10 cellular contexts compared by ENCODE assay signal in the genomic region with DNA sequence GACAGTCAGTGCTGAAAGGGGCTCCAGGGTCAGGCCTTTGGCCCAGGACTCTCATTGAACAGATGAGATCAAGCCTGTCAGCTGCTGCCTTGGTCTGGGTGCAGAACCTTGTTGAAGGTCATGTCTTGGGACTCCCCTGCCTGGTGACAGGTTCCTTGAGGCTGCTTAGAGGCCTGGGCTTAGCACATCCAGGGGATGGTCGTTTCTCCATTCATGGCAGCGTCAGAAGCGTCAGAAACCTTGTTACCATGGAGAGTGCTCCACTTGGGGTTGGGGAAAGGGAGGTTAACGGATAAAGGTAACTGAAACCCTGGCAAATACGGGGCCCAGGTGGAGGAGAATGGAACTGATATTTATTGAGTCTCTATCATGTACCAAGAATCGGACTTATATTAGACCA. TPM values are rescaled to one million over a fixed set of nuclear protein-coding genes. Genes with fewer than 3 reads are reported as not detected.
DNase-seq lines count a peak whose midpoint lies in the region; FAIRE-seq and TF ChIP-seq lines count a peak whose summit lies in the region.
"Had no signal": no experiment of that assay in that cellular context is flagged by ENCODE, and none has a peak within 500 bp of the region (broad histone marks: within the 10 kb centered on the region; RNA-seq: fewer than 3 reads in every experiment).

No MANE protein-coding gene starts in this region.

- H3K4me3 ChIP-seq in Caco-2 (ENCODE audit: low read depth, low read length) (peak overlapping the region; percentile 99), PC-9 (peak overlapping the region; percentile 100), endodermal cell (ENCODE audit: low read length) (peak overlapping the region; percentile 86)

- peaks cover 84% of the 10 kb centered on the region for H3K79me2 ChIP-seq in PC-9 (ENCODE audit: low read depth)

- H2AFZ ChIP-seq in PC-9: no peak overlapping the region; the same call in 1 of the 2 replicates

- no peak for TF ChIP-seq CTCF in Caco-2 (IDR thresholded peaks at IDR 0.05; ENCODE audit: insufficient read depth in 1 of 2, low read depth in 1 of 2, low read length in 1 of 2, severe bottlenecking in 1 of 2, unreplicated experiment in 1 of 2)
- TF ChIP-seq CTCF in PC-9 (conservative IDR thresholded peaks at IDR 0.05): no peak
- no peak for TF ChIP-seq CTCF in endodermal cell (conservative IDR thresholded peaks at IDR 0.05)
- no peak for TF ChIP-seq CTCF in osteocyte (IDR thresholded peaks at IDR 0.05)

- DNase-seq in Caco-2 (no peak), PC-9 (no peak), endodermal cell (no peak), osteocyte (ENCODE audit: extremely low spot score, unreplicated experiment) (no peak), globus pallidus (ENCODE audit: low spot score) (no peak), iPS-NIHi7 (ENCODE audit: extremely low spot score) (no peak), NCI-H1436 treated with DMSO at 0.1 percent for 48 hours (lab: John Stamatoyannopoulos, UW) (no peak), RCC 7860 (ENCODE audit: low spot score) (no peak)

- CTCF ChIA-PET in Caco-2 (lab: Charles Lee) (no interaction called here), PC-9 (lab: Charles Lee) (interaction anchor here (0.6 kb wide), 1 partner anchor 58 kb away, joined by 3 read pairs; no protein-coding TSS in a partner anchor)

- H3K27me3 ChIP-seq in Caco-2 (replicated peaks; ENCODE audit: control insufficient read depth, insufficient read depth, low read length) (no peaks in the 10 kb centered on the region), PC-9 (ENCODE audit: insufficient read depth, low read depth) (no peaks in the 10 kb centered on the region), endodermal cell (ENCODE audit: control insufficient read depth, insufficient read depth, low read length, poor library complexity, severe bottlenecking) (no peaks in the 10 kb centered on the region)

- no peaks in the 10 kb centered on the region for H3K9me3 Mint-ChIP-seq in Caco-2 (ENCODE audit: unreplicated experiment)
- H3K9me3 Mint-ChIP-seq in endodermal cell: no peaks in the 10 kb centered on the region
- no peaks in the 10 kb centered on the region for H3K9me3 Mint-ChIP-seq in osteocyte (ENCODE audit: unreplicated experiment)

- H3K27ac ChIP-seq in PC-9 (no peak overlapping the region), endodermal cell (ENCODE audit: low read depth, low read length) (no peak overlapping the region)

- H3K9me3 ChIP-seq in Caco-2: no peaks in the 10 kb centered on the region
- H3K9me3 ChIP-seq in PC-9 (ENCODE audit: insufficient read depth, low read depth): no peaks in the 10 kb centered on the region
- H3K9me3 ChIP-seq in endodermal cell (ENCODE audit: control insufficient read depth, low read length): no peaks in the 10 kb centered on the region
- H3K9me3 ChIP-seq: mucosa of descending colon had no signal

- H3K27me3 Mint-ChIP-seq in Caco-2 (ENCODE audit: insufficient read depth, unreplicated experiment) (no peaks in the 10 kb centered on the region), endodermal cell (ENCODE audit: insufficient read depth) (no peaks in the 10 kb centered on the region), osteocyte (ENCODE audit: unreplicated experiment) (no peaks in the 10 kb centered on the region)

- H3K4me1 Mint-ChIP-seq in Caco-2 (ENCODE audit: low read depth, unreplicated experiment) (peaks cover 28% of the 10 kb centered on the region), endodermal cell (peaks cover 35% of the 10 kb centered on the region), osteocyte (ENCODE audit: unreplicated experiment) (peaks cover 30% of the 10 kb centered on the region)

- no TSS peak for BruUV-seq in Caco-2 (replicated peaks; lab: Mats Ljungman, UMichigan)
- no TSS peak for BruUV-seq in PC-9 (replicated peaks; lab: Mats Ljungman, UMichigan)

- POLR2A ChIA-PET in Caco-2 (lab: Charles Lee): no interaction called here
- POLR2A ChIA-PET in PC-9 (lab: Charles Lee; ENCODE audit: unreplicated experiment): no interaction called here

- H3K4me1 ChIP-seq in Caco-2 (peaks cover 10% of the 10 kb centered on the region), PC-9 (replicated peaks; ENCODE audit: insufficient read depth) (peaks cover 24% of the 10 kb centered on the region; the same call in 1 of the 2 replicates), endodermal cell (ENCODE audit: control insufficient read depth, insufficient read depth, low read length) (peaks cover 8% of the 10 kb centered on the region)

- peaks cover 7% of the 10 kb centered on the region for H3K36me3 ChIP-seq in Caco-2 (ENCODE audit: control insufficient read depth, insufficient read depth, low read length)
- 0 out of 2 replicates have a peak, but pooled peaks cover 10% of the 10 kb centered on the region for H3K36me3 ChIP-seq in PC-9 (ENCODE audit: low read depth)
- peaks cover 44% of the 10 kb centered on the region for H3K36me3 ChIP-seq in endodermal cell (ENCODE audit: control insufficient read depth, insufficient read depth, low read length)

- intact Hi-C loops in Caco-2 (cut with micrococcal nuclease; ENCODE audit: unreplicated experiment) (no loop called here), PC-9 (cut with micrococcal nuclease; ENCODE audit: unreplicated experiment) (loop anchor here (1.0 kb wide), 1 partner anchor 8 kb away; a partner anchor contains a TSS)

- peaks cover 22% of the 10 kb centered on the region for H3F3A ChIP-seq in PC-9 (ENCODE audit: insufficient read depth, low read depth)

- peak overlapping the region; percentile 75 for H3K4me3 Mint-ChIP-seq in Caco-2 (ENCODE audit: unreplicated experiment)
- peak overlapping the region; percentile 92 for H3K4me3 Mint-ChIP-seq in endodermal cell
- H3K4me3 Mint-ChIP-seq in osteocyte (ENCODE audit: unreplicated experiment): peak overlapping the region; percentile 91

- FAIRE-seq in RCC 7860 (lab: Jason Lieb, UNC): no peak

- H3K36me3 Mint-ChIP-seq in Caco-2 (ENCODE audit: insufficient read depth, unreplicated experiment) (peaks cover 63% of the 10 kb centered on the region), endodermal cell (ENCODE audit: low read depth) (peaks cover 36% of the 10 kb centered on the region), osteocyte (ENCODE audit: unreplicated experiment) (peaks cover 5% of the 10 kb centered on the region)

- H3K4me2 ChIP-seq in PC-9: peak overlapping the region; percentile 95

- peak overlapping the region; percentile 96 for H3K9ac ChIP-seq in endodermal cell (ENCODE audit: extremely low read depth, low read length, poor library complexity, severe bottlenecking)

- H3K27ac Mint-ChIP-seq in Caco-2 (ENCODE audit: unreplicated experiment) (peak overlapping the region; percentile 77), endodermal cell (peak overlapping the region; percentile 90), osteocyte (ENCODE audit: unreplicated experiment) (peak overlapping the region; percentile 77)

- WGBS in endodermal cell (ENCODE audit: insufficient coverage in 1 of 2, insufficient read length in 1 of 2), 2 experiments: 82 to 89% methylated on average over 6 of the region's 6 CpGs

- peaks cover 23% of the 10 kb centered on the region for H4K20me1 ChIP-seq in PC-9 (ENCODE audit: insufficient read depth)

- H3K9me2 ChIP-seq in PC-9 (ENCODE audit: insufficient read depth): no peaks in the 10 kb centered on the region

RNA-seq across cellular contexts. Expression of a gene that starts 8.8 kb away (rescaled TPM):
- total RNA-seq in Caco-2 (2022): 59.0 and 60.1 TPM in 2 replicates
- 71.0 and 84.4 TPM in 2 replicates for total RNA-seq in PC-9 (2021)
- total RNA-seq in endodermal cell: 10 to 100 TPM; 50.9 to 51.4 TPM
- polyA plus RNA-seq in endodermal cell (2013, experiment 1 of 2): 34.2 TPM
- 34.9 TPM for polyA plus RNA-seq in endodermal cell (2013, experiment 2 of 2)
- 22.5 and 22.8 TPM in 2 replicates for total RNA-seq in osteocyte

RNA-seq across cellular contexts. Expression of a gene that starts 9.0 kb away (rescaled TPM):
- 1,528 and 1,598 TPM in 2 replicates for total RNA-seq in Caco-2 (2022)
- total RNA-seq in PC-9 (2021): 2,125 and 2,313 TPM in 2 replicates
- 1,000 to 10,000 TPM; 1,507 to 1,578 TPM for total RNA-seq in endodermal cell
- polyA plus RNA-seq in endodermal cell (2013, experiment 1 of 2): 1,782 TPM
- polyA plus RNA-seq in endodermal cell (2013, experiment 2 of 2): 1,780 TPM
- 885 and 912 TPM in 2 replicates for total RNA-seq in osteocyte

RNA-seq across cellular contexts. Expression of a gene that starts 17.5 kb away (rescaled TPM):
- not detected in 2 replicates for total RNA-seq in Caco-2 (2022)
- total RNA-seq in PC-9 (2021): not detected in 2 replicates
- total RNA-seq in endodermal cell: not detected
- polyA plus RNA-seq in endodermal cell (2013, experiment 1 of 2): not detected
- polyA plus RNA-seq in endodermal cell (2013, experiment 2 of 2): not detected
- total RNA-seq in osteocyte: not detected in 2 replicates
- total RNA-seq: mucosa of descending colon, SK-MEL-5 had no signal
